In genomic region chr11:29645373-29645772, GRCh38 we compare ENCODE assay signal across 23 cellular contexts.
A peak's percentile ranks its signal among the peaks of the same experiment; 100 is the strongest.
DNase-seq lines count a peak whose midpoint lies in the region; ATAC-seq, FAIRE-seq and TF ChIP-seq lines count a peak whose summit lies in the region.
"Had no signal": no experiment of that assay in that cellular context is flagged by ENCODE, and none has a peak within 500 bp of the region (broad histone marks: within the 10 kb centered on the region; RNA-seq: fewer than 3 reads in every experiment).

No MANE protein-coding gene starts in this region.

- no peak overlapping the region for H3K4me3 Mint-ChIP-seq in WTC11
- H3K4me3 Mint-ChIP-seq in CD8-positive, alpha-beta T cell = no peak overlapping the region
- H3K4me3 Mint-ChIP-seq: CD14-positive monocyte; CD4-positive, alpha-beta memory T cell; CD4-positive, CD25-positive, alpha-beta regulatory T cell had no signal

- H3K27me3 Mint-ChIP-seq in WTC11 (ENCODE audit: low read depth) = no peaks in the 10 kb centered on the region; the same call in 1 of the 2 replicates
- no peaks in the 10 kb centered on the region for H3K27me3 Mint-ChIP-seq in CD8-positive, alpha-beta T cell (ENCODE audit: low read depth)
- H3K27me3 Mint-ChIP-seq: CD4-positive, alpha-beta memory T cell; CD4-positive, CD25-positive, alpha-beta regulatory T cell had no signal

- no peak overlapping the region for H3K4me3 ChIP-seq in kidney (ENCODE audit: low read length in 2 of 2)
- H3K4me3 ChIP-seq in CD8-positive, alpha-beta T cell (ENCODE audit: low read depth, low read length) = no peak overlapping the region
- H3K4me3 ChIP-seq: BLaER1 had no signal

- H3K27me3 ChIP-seq in CD8-positive, alpha-beta T cell (ENCODE audit: insufficient read depth, low read length) = no peaks in the 10 kb centered on the region
- H3K27me3 ChIP-seq: BE2C, BLaER1 had no signal

- H3K9me3 ChIP-seq in kidney (ENCODE audit: control insufficient read depth in 1 of 2, low read length in 2 of 2) = no peaks in the 10 kb centered on the region
- H3K9me3 ChIP-seq in CD8-positive, alpha-beta T cell (ENCODE audit: low read length) = no peaks in the 10 kb centered on the region
- H3K9me3 ChIP-seq: BE2C, BLaER1, Caco-2 had no signal

- H3K36me3 Mint-ChIP-seq in WTC11 = no peaks in the 10 kb centered on the region
- no peaks in the 10 kb centered on the region for H3K36me3 Mint-ChIP-seq in CD8-positive, alpha-beta T cell
- H3K36me3 Mint-ChIP-seq: CD14-positive monocyte; CD4-positive, alpha-beta memory T cell; CD4-positive, CD25-positive, alpha-beta regulatory T cell had no signal

- no peak overlapping the region for H3K9ac ChIP-seq in kidney (ENCODE audit: low read length in 2 of 2)
- H3K9ac ChIP-seq: BLaER1 had no signal

- CTCF ChIA-PET in WTC11 (lab: Charles Lee) = interaction anchor here (0.6 to 1.1 kb wide), 2 partner anchors 381 to 483 kb away, joined by 3 read pairs; no protein-coding TSS in a partner anchor
- CTCF ChIA-PET in CD8-positive, alpha-beta T cell (lab: Charles Lee) = no interaction called here

- no peaks in the 10 kb centered on the region for H3K4me1 Mint-ChIP-seq in WTC11
- no peaks in the 10 kb centered on the region for H3K4me1 Mint-ChIP-seq in CD8-positive, alpha-beta T cell (ENCODE audit: low read depth)
- H3K4me1 Mint-ChIP-seq: CD14-positive monocyte; CD4-positive, alpha-beta memory T cell; CD4-positive, CD25-positive, alpha-beta regulatory T cell had no signal

- no peak overlapping the region for H3K27ac ChIP-seq in kidney (ENCODE audit: low read depth in 2 of 2, low read length in 2 of 2)
- H3K27ac ChIP-seq in CD8-positive, alpha-beta T cell (ENCODE audit: low read depth, low read length) = no peak overlapping the region
- H3K27ac ChIP-seq: 22Rv1, BLaER1 had no signal

- H3K36me3 ChIP-seq in kidney (ENCODE audit: control insufficient read depth in 1 of 2, insufficient read depth in 2 of 2, low read length in 2 of 2) = no peaks in the 10 kb centered on the region
- H3K36me3 ChIP-seq in CD8-positive, alpha-beta T cell (ENCODE audit: insufficient read depth, low read length) = no peaks in the 10 kb centered on the region
- H3K36me3 ChIP-seq: BE2C, BLaER1 had no signal

- intact Hi-C loops in kidney (cut with DNase I) = no loop called here
- intact Hi-C loops in CD8-positive, alpha-beta T cell (cut with DNase I, micrococcal nuclease) = no loop called here

- POLR2A ChIA-PET in WTC11 (lab: Charles Lee) = no interaction called here
- POLR2A ChIA-PET in CD8-positive, alpha-beta T cell (lab: Charles Lee) = no interaction called here

- no peak for TF ChIP-seq CTCF in WTC11 (IDR thresholded peaks at IDR 0.05)
- no peak for TF ChIP-seq CTCF in kidney (IDR thresholded peaks at IDR 0.05; ENCODE audit: borderline replicate concordance, extremely low read depth, insufficient read depth)
- no peak for TF ChIP-seq CTCF in CD8-positive, alpha-beta T cell (IDR thresholded peaks at IDR 0.05)

- no peaks in the 10 kb centered on the region for H3K4me1 ChIP-seq in kidney (ENCODE audit: control insufficient read depth in 1 of 2, insufficient read depth in 1 of 2, low read depth in 1 of 2, low read length in 2 of 2)
- H3K4me1 ChIP-seq in CD8-positive, alpha-beta T cell (ENCODE audit: insufficient read depth, low read length) = no peaks in the 10 kb centered on the region
- H3K4me1 ChIP-seq: BE2C, BLaER1, Caco-2 had no signal

- no peak overlapping the region for H3K27ac Mint-ChIP-seq in WTC11
- H3K27ac Mint-ChIP-seq in CD8-positive, alpha-beta T cell = no peak overlapping the region
- H3K27ac Mint-ChIP-seq: CD14-positive monocyte; CD4-positive, alpha-beta memory T cell; CD4-positive, CD25-positive, alpha-beta regulatory T cell had no signal

- H3K9me3 Mint-ChIP-seq in WTC11 = peaks cover 6% of the 10 kb centered on the region
- peaks cover 12% of the 10 kb centered on the region for H3K9me3 Mint-ChIP-seq in CD8-positive, alpha-beta T cell

- peak; percentile 89 for FAIRE-seq in A204.1 (lab: Jason Lieb, UNC)
- peak; percentile 21 for FAIRE-seq in kidney (lab: Jason Lieb, UNC)
- FAIRE-seq: GM12891 had no signal

- ATAC-seq in WTC11 = no peak
- no peak for ATAC-seq in GM19324 (IDR thresholded peaks at IDR 0.05; ENCODE audit: low FRiP score, unreplicated experiment)
- no peak for ATAC-seq in CD8-positive, alpha-beta T cell

- DNase-seq in WTC11 (ENCODE audit: low spot score) (no peak), kidney (no peak)
- DNase-seq in CD8-positive, alpha-beta T cell = no peak
- DNase-seq: ACHN; BE2C; C1 segment of cervical spinal cord; Caco-2; Calu3; CD4-positive, alpha-beta memory T cell; CD4-positive, CD25-positive, alpha-beta regulatory T cell; DMS 273 treated with DMSO at 0.1 percent for 48 hours; DMS153; DMS53; DMS79; DND-41; EL; GF-D8 had no signal

TF ChIP-seq in WTC11, 78 proteins besides CTCF, POLR2A, EP300 and RAD21:
- TF ChIP-seq ZBTB43 (CRISPR knock-in tag; IDR thresholded peaks at IDR 0.05) (no peak), TP53 (CRISPR knock-in tag; IDR thresholded peaks at IDR 0.05) (no peak), HMGA2 (CRISPR knock-in tag; IDR thresholded peaks at IDR 0.05) (peak; percentile 99), NR1H2 (CRISPR knock-in tag; IDR thresholded peaks at IDR 0.05) (no peak), PRDM15 (CRISPR knock-in tag; IDR thresholded peaks at IDR 0.05) (no peak)
